In genomic region chr17:45227101-45227591, GRCh38 we compare ENCODE assay signal across 9 cellular contexts. TPM values are rescaled to one million over a fixed set of nuclear protein-coding genes. Genes with fewer than 3 reads are reported as not detected.
DNase-seq lines count a peak whose midpoint lies in the region; ATAC-seq, FAIRE-seq and TF ChIP-seq lines count a peak whose summit lies in the region.
"Had no signal": no experiment of that assay in that cellular context is flagged by ENCODE, and none has a peak within 500 bp of the region (broad histone marks: within the 10 kb centered on the region; RNA-seq: fewer than 3 reads in every experiment).

No MANE protein-coding gene starts in this region.

- 63 to 84% methylated on average over 5 of the region's 5 CpGs for WGBS in body of pancreas, 2 donors

- H3K4me1 ChIP-seq in body of pancreas (peaks cover 29% of the 10 kb centered on the region), parathyroid adenoma (peaks cover 3% of the 10 kb centered on the region)

- H3K27ac ChIP-seq in KOPT-K1 (ENCODE audit: low read depth, low read length, poor library complexity, severe bottlenecking) (peak overlapping the region; percentile 98), body of pancreas (peak overlapping the region in 3 of 4 donors; percentile 40 to 74 (median 51)), parathyroid adenoma (peak overlapping the region; percentile 36)

- TF ChIP-seq POLR2A in GM10847 (IDR thresholded peaks at IDR 0.05; ENCODE audit: extremely low read depth, insufficient read length) (peak; percentile 35), body of pancreas (IDR thresholded peaks at IDR 0.05) (no peak)

- H3K9me3 ChIP-seq in KOPT-K1 (ENCODE audit: insufficient read depth, low read length, poor library complexity, severe bottlenecking) (no peaks in the 10 kb centered on the region), body of pancreas (no peaks in the 10 kb centered on the region), parathyroid adenoma (ENCODE audit: control insufficient read depth, low read length) (no peaks in the 10 kb centered on the region)

- FAIRE-seq in GM19239 (lab: Jason Lieb, UNC): no peak

- TF ChIP-seq CTCF in body of pancreas (IDR thresholded peaks at IDR 0.05) (no peak), parathyroid adenoma (IDR thresholded peaks at IDR 0.05) (no peak)

- H3K27me3 ChIP-seq in body of pancreas: peaks cover 0 to 4% of the 10 kb centered on the region in 2 donors
- H3K27me3 ChIP-seq in parathyroid adenoma (ENCODE audit: control insufficient read depth, insufficient read depth, low read length): no peaks in the 10 kb centered on the region

- H3K4me2 ChIP-seq in parathyroid adenoma (ENCODE audit: low read length): no peak overlapping the region

- H2AFZ ChIP-seq in parathyroid adenoma: no peak overlapping the region

- ATAC-seq in body of pancreas: no peak
- no peak for ATAC-seq in GM18520 (IDR thresholded peaks at IDR 0.05; ENCODE audit: unreplicated experiment)

- intact Hi-C loops in body of pancreas (cut with DNase I): no loop called here

- H3K4me3 ChIP-seq in body of pancreas: no peak overlapping the region
- H3K4me3 ChIP-seq in parathyroid adenoma (ENCODE audit: low read depth, low read length): no peak overlapping the region
- H3K4me3 ChIP-seq: lung had no signal

- H3K36me3 ChIP-seq in KOPT-K1 (ENCODE audit: insufficient read depth, low read length) (peaks cover 12% of the 10 kb centered on the region; the same call in 1 of the 2 replicates), body of pancreas (replicated peaks in 1 of 2; ENCODE audit: insufficient read depth in 1 of 2, low read depth in 2 of 2) (no peaks in the 10 kb centered on the region), parathyroid adenoma (ENCODE audit: control insufficient read depth, insufficient read depth, low read length) (no peaks in the 10 kb centered on the region)

- no peaks in the 10 kb centered on the region for H3K79me2 ChIP-seq in parathyroid adenoma

- H3K9ac ChIP-seq in parathyroid adenoma: no peak overlapping the region

- no peak for DNase-seq in body of pancreas
- DNase-seq in EL: no peak
- DNase-seq in GM19239 (ENCODE audit: insufficient read length, low spot score): no peak
- no peak for DNase-seq in NCI-H2081 treated with DMSO at 0.1 percent for 48 hours (lab: John Stamatoyannopoulos, UW)

RNA-seq across cellular contexts. Expression of gene FMNL1, which starts 5.5 kb away (rescaled TPM):
- total RNA-seq in body of pancreas: 1 to 10 TPM; 4.0 to 5.2 TPM

RNA-seq across cellular contexts. Expression of gene SPATA32, which starts 34.7 kb away (rescaled TPM):
- total RNA-seq in body of pancreas: 1 to 10 TPM in 1 of 2 donors, not detected in 1; 1.0 TPM

Comparison
In these comparisons a context has a peak if more than half of its experiments do, and no peak if none do; other contexts are left out.
1. H3K27ac ChIP-seq: peak in every context shown above with its lines; median percentile 98 in KOPT-K1; 51 in body of pancreas; 36 in parathyroid adenoma.